In the genomic region with DNA sequence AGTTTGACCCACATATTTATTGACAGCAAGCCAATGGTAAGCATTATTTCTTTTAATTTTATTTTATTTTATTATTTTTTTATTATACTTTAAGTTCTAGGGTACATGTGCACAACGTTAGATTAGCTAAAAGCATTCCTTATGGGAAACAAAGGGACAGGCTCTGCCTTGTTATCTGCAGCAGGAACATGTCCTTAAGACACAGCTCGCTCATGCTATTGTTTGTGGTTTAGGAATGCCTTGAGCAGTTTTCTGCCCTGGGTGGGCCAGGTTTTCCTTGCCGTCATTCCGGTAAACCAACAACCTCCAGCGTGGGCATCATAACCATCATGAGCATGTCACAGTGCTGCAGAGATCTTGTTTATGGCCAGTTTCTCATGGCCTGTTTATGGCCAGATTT, we compare ENCODE assay signal across 10 cellular contexts.
"Had no signal": no experiment of that assay in that cellular context is flagged by ENCODE, and none has a peak within 500 bp of the region (broad histone marks: within the 10 kb centered on the region; RNA-seq: fewer than 3 reads in every experiment).

No MANE protein-coding gene starts in this region.

- H2AFZ ChIP-seq: GM23248 had no signal

- FAIRE-seq: H1, H54 had no signal

- H3K36me3 ChIP-seq: HAP-1 had no signal

- H3K4me1 Mint-ChIP-seq: H9 had no signal

- H3K9ac ChIP-seq: GM23248 had no signal

- H3K4me3 ChIP-seq: GM23248, HAP-1 had no signal

- H3K4me1 ChIP-seq: HAP-1 had no signal

- H3K9me3 Mint-ChIP-seq: HFFc6 had no signal

- H3K27ac ChIP-seq: GM23248 had no signal

- ATAC-seq: HCT116 had no signal

- H3K4me3 Mint-ChIP-seq: H9, HFFc6 had no signal

- H3K27ac Mint-ChIP-seq: H9, HFFc6 had no signal

- DNase-seq: GM23248, GOT3, H7, H9, HCEC 1CT, HFFc6 had no signal
